3 cellular contexts compared by ENCODE assay signal in the genomic region with DNA sequence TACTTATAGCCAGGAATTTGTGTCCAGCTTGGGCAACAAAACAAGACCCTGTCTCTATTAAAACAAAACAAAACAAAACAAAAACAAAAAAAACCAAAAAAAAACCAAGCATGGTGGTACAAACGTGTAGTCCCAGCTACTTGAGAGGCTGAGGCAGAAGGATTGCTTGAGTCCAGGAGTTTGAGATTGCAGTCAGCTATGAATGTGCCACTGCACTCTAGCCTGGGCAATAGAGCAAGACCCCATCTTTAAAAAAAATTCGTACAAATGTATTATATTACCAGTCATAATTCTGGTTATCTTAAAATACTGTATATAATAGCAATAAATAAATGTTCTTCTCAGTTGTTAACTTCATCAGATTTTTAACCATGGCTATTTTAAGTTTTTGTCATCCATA.
TF ChIP-seq lines count a peak whose summit lies in the region.

No MANE protein-coding gene starts in this region.

TF ChIP-seq in HEK293, 187 proteins besides CTCF, POLR2A, EP300 and RAD21:
- TF ChIP-seq ZNF121 (tag by site-specific recombination; IDR thresholded peaks at IDR 0.05) (peak; percentile 52; the same call in 1 of the 2 replicates), ZNF555 (tag by site-specific recombination; conservative IDR thresholded peaks at IDR 0.05) (no peak)

TF ChIP-seq in WTC11, 78 proteins besides CTCF, POLR2A, EP300 and RAD21:
- peak; percentile 66; the same call in 1 of the 2 replicates for TF ChIP-seq ZNF121 (CRISPR knock-in tag; IDR thresholded peaks at IDR 0.05)
- TF ChIP-seq NR3C1 (CRISPR knock-in tag; conservative IDR thresholded peaks at IDR 0.05; ENCODE audit: low read depth) = no peak
TF ChIP-seq in WTC11: peak in this region for 1.

TF ChIP-seq in K562, 482 proteins besides CTCF, POLR2A, EP300 and RAD21:
- TF ChIP-seq PHB (CRISPR knock-in tag; IDR thresholded peaks at IDR 0.05) = no peak
- peak; percentile 82 for TF ChIP-seq ZNF121 (CRISPR knock-in tag; conservative IDR thresholded peaks at IDR 0.05)
